8 cellular contexts compared by ENCODE assay signal in the genomic region with DNA sequence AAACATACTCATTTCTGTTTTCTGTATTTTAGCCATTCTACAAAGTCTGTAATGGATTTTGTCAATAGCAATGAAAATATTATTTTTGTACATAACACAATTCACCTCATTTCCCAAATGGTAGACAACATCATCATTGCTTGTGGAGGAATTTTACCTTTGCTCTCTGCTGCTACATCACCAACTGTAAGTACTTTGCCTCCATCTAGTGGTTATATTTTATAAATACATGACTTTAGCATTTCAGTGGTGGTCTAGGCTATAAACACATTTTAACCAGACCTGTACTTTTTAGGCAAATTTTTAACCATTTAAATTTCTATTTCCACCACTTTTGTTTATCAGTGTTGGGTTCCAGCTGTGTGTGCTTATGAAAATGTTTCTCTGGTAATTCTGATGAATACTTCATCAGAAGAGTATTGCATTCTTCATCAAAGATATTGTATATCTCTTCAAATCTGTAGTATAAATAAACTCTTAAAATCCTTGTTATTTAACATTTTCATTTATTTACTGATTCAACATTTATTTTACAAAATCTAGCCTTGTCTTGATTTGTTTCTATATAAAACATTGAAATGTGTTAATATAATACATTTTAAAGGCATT.
DNase-seq lines count a peak whose midpoint lies in the region; ATAC-seq and TF ChIP-seq lines count a peak whose summit lies in the region.

No MANE protein-coding gene starts in this region.

- H3K4me1 Mint-ChIP-seq in activated T-helper 1 cell treated with anti-CD3 and anti-CD28 coated beads, Interleukin-12 subunit alpha, Interleukin-12 subunit beta, Interleukin-2, Interleukin-4 antibody, amounts not matched to agents 30 ng/mL and 10 ng/mL and 1 ng/mL, durations not matched to agents 14 hours and 24 hours and 36 hours (ENCODE audit: low read depth): peaks cover 10% of the 10 kb centered on the region

- H3K4me3 Mint-ChIP-seq in activated T-helper 1 cell treated with anti-CD3 and anti-CD28 coated beads, Interleukin-12 subunit alpha, Interleukin-12 subunit beta, Interleukin-2, Interleukin-4 antibody, amounts not matched to agents 30 ng/mL and 10 ng/mL and 1 ng/mL, durations not matched to agents 14 hours and 24 hours and 36 hours: no peak overlapping the region

- ATAC-seq in GM21526 (IDR thresholded peaks at IDR 0.05; ENCODE audit: low FRiP score, unreplicated experiment) (peak; percentile 72), HG03571 (IDR thresholded peaks at IDR 0.05; ENCODE audit: unreplicated experiment) (peak; percentile 81)

- no peak overlapping the region for H3K27ac Mint-ChIP-seq in activated T-helper 1 cell treated with anti-CD3 and anti-CD28 coated beads, Interleukin-12 subunit alpha, Interleukin-12 subunit beta, Interleukin-2, Interleukin-4 antibody, amounts not matched to agents 30 ng/mL and 10 ng/mL and 1 ng/mL, durations not matched to agents 14 hours and 24 hours and 36 hours

- no peaks in the 10 kb centered on the region for H3K27me3 Mint-ChIP-seq in activated T-helper 1 cell treated with anti-CD3 and anti-CD28 coated beads, Interleukin-12 subunit alpha, Interleukin-12 subunit beta, Interleukin-2, Interleukin-4 antibody, amounts not matched to agents 30 ng/mL and 10 ng/mL and 1 ng/mL, durations not matched to agents 14 hours and 24 hours and 36 hours (ENCODE audit: insufficient read depth)

- intact Hi-C loops in activated T-helper 1 cell treated with anti-CD3 and anti-CD28 coated beads, Interleukin-12 subunit alpha, Interleukin-12 subunit beta, Interleukin-2, Interleukin-4 antibody, amounts not matched to agents 30 ng/mL and 10 ng/mL and 1 ng/mL, durations not matched to agents 14 hours and 24 hours and 36 hours (cut with micrococcal nuclease): loop anchor here (2.0 to 10.0 kb wide), 5 partner anchors 1010 to 1937 kb away; no protein-coding TSS in a partner anchor

- peak; percentile 34 for TF ChIP-seq CTCF in GM10248 (IDR thresholded peaks at IDR 0.05; ENCODE audit: control extremely low read depth, extremely low read depth, low read depth, missing control alignments)

- no peaks in the 10 kb centered on the region for H3K9me3 Mint-ChIP-seq in activated T-helper 1 cell treated with anti-CD3 and anti-CD28 coated beads, Interleukin-12 subunit alpha, Interleukin-12 subunit beta, Interleukin-2, Interleukin-4 antibody, amounts not matched to agents 30 ng/mL and 10 ng/mL and 1 ng/mL, durations not matched to agents 14 hours and 24 hours and 36 hours

- CTCF ChIA-PET in GM10248 (lab: Yijun Ruan, JAX): interaction anchor here (0.8 to 1.5 kb wide), 8 partner anchors 9 to 1367 kb away, joined by 3 to 8 read pairs (median 4); no protein-coding TSS in a partner anchor

- DNase-seq in GM10248 (ENCODE audit: extremely low spot score) (peak; percentile 16), NOMO-1 treated with DMSO at 0.1 percent for 48 hours (lab: John Stamatoyannopoulos, UW; ENCODE audit: unreplicated experiment) (peak; percentile 57), dermis blood vessel endothelial cell (peak; percentile 55), midbrain (lab: John Stamatoyannopoulos, UW) (peak; percentile 41), HuH-7.5 (ENCODE audit: low spot score) (no peak)
- no peak for DNase-seq in activated T-helper 1 cell treated with anti-CD3 and anti-CD28 coated beads, Interleukin-12 subunit alpha, Interleukin-12 subunit beta, Interleukin-2, Interleukin-4 antibody, amounts not matched to agents 30 ng/mL and 10 ng/mL and 1 ng/mL, durations not matched to agents 14 hours and 24 hours and 36 hours (ENCODE audit: low spot score)

- H3K36me3 Mint-ChIP-seq in activated T-helper 1 cell treated with anti-CD3 and anti-CD28 coated beads, Interleukin-12 subunit alpha, Interleukin-12 subunit beta, Interleukin-2, Interleukin-4 antibody, amounts not matched to agents 30 ng/mL and 10 ng/mL and 1 ng/mL, durations not matched to agents 14 hours and 24 hours and 36 hours (ENCODE audit: low read depth): no peaks in the 10 kb centered on the region

- POLR2A ChIA-PET in GM10248 (lab: Yijun Ruan, JAX): no interaction called here

Comparison
In these comparisons a context has a peak if more than half of its experiments do, and no peak if none do; other contexts are left out.
1. DNase-seq: peak in GM10248 (single experiment), NOMO-1 treated with DMSO at 0.1 percent for 48 hours (single experiment), dermis blood vessel endothelial cell (single experiment) and midbrain (single experiment); none in HuH-7.5 (single experiment) and activated T-helper 1 cell treated with anti-CD3 and anti-CD28 coated beads, Interleukin-12 subunit alpha, Interleukin-12 subunit beta, Interleukin-2, Interleukin-4 antibody, amounts not matched to agents 30 ng/mL and 10 ng/mL and 1 ng/mL, durations not matched to agents 14 hours and 24 hours and 36 hours (single experiment).